Comparison of ENCODE assay signal across 16 cellular contexts in the genomic region with DNA sequence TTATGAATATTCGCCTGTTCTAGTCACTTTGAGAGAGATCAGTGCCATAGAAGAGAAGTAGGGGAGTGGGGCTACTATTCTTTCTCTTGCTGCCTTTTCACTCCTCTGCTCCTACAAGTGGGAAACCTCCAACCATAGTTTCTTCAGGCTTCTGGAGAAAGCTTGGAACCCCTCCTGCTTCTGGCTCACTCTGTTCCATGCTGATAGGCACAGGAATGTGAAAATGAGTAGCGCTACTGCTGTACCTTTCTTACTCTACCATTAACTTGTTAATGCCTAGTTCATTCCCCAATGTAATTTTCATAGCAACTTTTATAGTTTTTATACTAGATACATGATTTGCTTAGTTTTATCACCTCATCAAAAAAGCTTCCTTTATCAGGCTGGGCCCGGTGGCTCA. TPM values are rescaled to one million over a fixed set of nuclear protein-coding genes. Genes with fewer than 3 reads are reported as not detected.
A peak's percentile ranks its signal among the peaks of the same experiment; 100 is the strongest.
DNase-seq lines count a peak whose midpoint lies in the region; TF ChIP-seq lines count a peak whose summit lies in the region.
"Had no signal": no experiment of that assay in that cellular context is flagged by ENCODE, and none has a peak within 500 bp of the region (broad histone marks: within the 10 kb centered on the region; RNA-seq: fewer than 3 reads in every experiment).

No MANE protein-coding gene starts in this region.

- peaks cover 34 to 93% (median 63%) of the 10 kb centered on the region in 3 donors for H3K4me1 ChIP-seq in esophagus squamous epithelium
- no peaks in the 10 kb centered on the region for H3K4me1 ChIP-seq in neural progenitor cell
- H3K4me1 ChIP-seq: A549 had no signal

- TF ChIP-seq CTCF in RWPE1 (conservative IDR thresholded peaks at IDR 0.05; ENCODE audit: low read depth) = no peak
- TF ChIP-seq CTCF in esophagus squamous epithelium (IDR thresholded peaks at IDR 0.05) = no peak
- no peak for TF ChIP-seq CTCF in neural progenitor cell (IDR thresholded peaks at IDR 0.05)

- peaks cover 11% of the 10 kb centered on the region for H4K20me1 ChIP-seq in neural progenitor cell (ENCODE audit: low read depth)

- intact Hi-C loops in esophagus squamous epithelium (cut with DNase I) = no loop called here

- H3K4me3 Mint-ChIP-seq in neural progenitor cell = no peak overlapping the region
- H3K4me3 Mint-ChIP-seq: CD4-positive, alpha-beta memory T cell; H9 had no signal

- no peaks in the 10 kb centered on the region for H3K9me3 Mint-ChIP-seq in neural progenitor cell
- H3K9me3 Mint-ChIP-seq: H9 had no signal

- H3K79me2 ChIP-seq in neural progenitor cell (ENCODE audit: low read depth) = no peaks in the 10 kb centered on the region

- 57 to 70% methylated on average over 3 of the region's 3 CpGs for WGBS in esophagus squamous epithelium, 2 donors

- no peak overlapping the region for H3K27ac Mint-ChIP-seq in neural progenitor cell
- H3K27ac Mint-ChIP-seq: CD4-positive, alpha-beta memory T cell; H9 had no signal

- H3K36me3 ChIP-seq in esophagus squamous epithelium = peaks cover 0 to 34% (median 5%) of the 10 kb centered on the region in 3 donors
- H3K36me3 ChIP-seq in neural progenitor cell = no peaks in the 10 kb centered on the region

- no peak for TF ChIP-seq POLR2A in esophagus squamous epithelium (IDR thresholded peaks at IDR 0.05)

- no peak for TF ChIP-seq RAD21 in Ishikawa (IDR thresholded peaks at IDR 0.05; ENCODE audit: low read depth)

- no peak overlapping the region for H3K4me2 ChIP-seq in neural progenitor cell
- H3K4me2 ChIP-seq: A549 had no signal

- no peak overlapping the region for H2AFZ ChIP-seq in neural progenitor cell (replicated peaks)

- H3K36me3 Mint-ChIP-seq in neural progenitor cell = peaks cover 11% of the 10 kb centered on the region

- H3K27me3 ChIP-seq in esophagus squamous epithelium (no peaks in the 10 kb centered on the region), neural progenitor cell (no peaks in the 10 kb centered on the region)
- H3K27me3 ChIP-seq: BE2C had no signal

- H3K4me3 ChIP-seq in esophagus squamous epithelium = no peak overlapping the region
- no peak overlapping the region for H3K4me3 ChIP-seq in neural progenitor cell
- H3K4me3 ChIP-seq: A549 had no signal

- H3F3A ChIP-seq in neural progenitor cell (ENCODE audit: low read depth) = no peaks in the 10 kb centered on the region

- peaks cover 7% of the 10 kb centered on the region for H3K27me3 Mint-ChIP-seq in neural progenitor cell (ENCODE audit: insufficient read depth, low read depth)
- H3K27me3 Mint-ChIP-seq: CD4-positive, alpha-beta memory T cell had no signal

- POLR2A ChIA-PET in RWPE1 (lab: Yijun Ruan, JAX; ENCODE audit: low non-redundant PET) = interaction anchor here (0.5 kb wide), 1 partner anchor 24 kb away, joined by 3 read pairs; no protein-coding TSS in a partner anchor

- no peak overlapping the region for H3K9ac ChIP-seq in neural progenitor cell

- CTCF ChIA-PET in RWPE1 (lab: Yijun Ruan, JAX) = interaction anchor here (0.6 kb wide), 2 partner anchors 12 to 17 kb away, joined by 3 to 5 read pairs; no protein-coding TSS in a partner anchor

- peaks cover 20% of the 10 kb centered on the region for H3K4me1 Mint-ChIP-seq in neural progenitor cell

- H3K9me3 ChIP-seq in esophagus squamous epithelium (no peaks in the 10 kb centered on the region), neural progenitor cell (ENCODE audit: low read depth) (no peaks in the 10 kb centered on the region)
- H3K9me3 ChIP-seq: A549, BE2C had no signal

- H3K27ac ChIP-seq in RWPE1 (peak overlapping the region; percentile 75), esophagus squamous epithelium (peak overlapping the region; percentile 41 to 88 (median 83)), neural progenitor cell (no peak overlapping the region)
- H3K27ac ChIP-seq: A549, C4-2B had no signal

- DNase-seq in RWPE1 (ENCODE audit: low spot score) (no peak), esophagus squamous epithelium (lab: John Stamatoyannopoulos, UW) (no peak), renal cortical epithelial cell (ENCODE audit: low read depth) (peak; percentile 66), NCI-H2171 (lab: John Stamatoyannopoulos, UW) (no peak), neural progenitor cell (ENCODE audit: low spot score) (no peak)
- DNase-seq in activated CD4-positive, CD25-positive, alpha-beta regulatory T cell (lab: John Stamatoyannopoulos, UW) = no peak
- DNase-seq: BE2C; CD4-positive, alpha-beta memory T cell; DMS153; DMS79 treated with DMSO at 0.1 percent for 48 hours; EL; GOT3; H9 had no signal

- no peak for TF ChIP-seq EP300 in Ishikawa (IDR thresholded peaks at IDR 0.05; ENCODE audit: borderline replicate concordance)

TF ChIP-seq in Ishikawa, 13 proteins besides CTCF, POLR2A, EP300 and RAD21:
- TF ChIP-seq TCF12 (IDR thresholded peaks at IDR 0.05; ENCODE audit: low read depth) (no peak), TEAD4 (IDR thresholded peaks at IDR 0.05) (peak; percentile 79)

RNA-seq across cellular contexts. Expression of a gene that starts 26.7 kb away (rescaled TPM):
- total RNA-seq in esophagus squamous epithelium = 10 to 100 TPM; 20.4 to 36.9 (median 30.5) TPM
- 4.4 and 6.6 TPM in 2 replicates for total RNA-seq in renal cortical epithelial cell
- 13.4 and 18.3 TPM in 2 replicates for total RNA-seq in neural progenitor cell (ENCODE audit: low replicate concordance)

RNA-seq across cellular contexts. Expression of a gene that starts 26.9 kb away (rescaled TPM):
- total RNA-seq in esophagus squamous epithelium = 10 to 100 TPM; 18.4 to 37.6 (median 29.8) TPM
- total RNA-seq in renal cortical epithelial cell = 8.9 and 18.9 TPM in 2 replicates
- total RNA-seq in neural progenitor cell (ENCODE audit: low replicate concordance) = 10.1 and 18.4 TPM in 2 replicates

RNA-seq across cellular contexts. Expression of a gene that starts 37.5 kb away (rescaled TPM):
- total RNA-seq in esophagus squamous epithelium (10 to 100 TPM; 26.5 to 58.9 (median 39.7) TPM), renal cortical epithelial cell (0.52 and 0.80 TPM in 2 replicates), neural progenitor cell (ENCODE audit: low replicate concordance) (2.0 and 10.1 TPM in 2 replicates)
